8 cellular contexts compared by ENCODE assay signal in genomic region chr7:78019457-78020130, GRCh38.
DNase-seq lines count a peak whose midpoint lies in the region; ATAC-seq and TF ChIP-seq lines count a peak whose summit lies in the region.

No MANE protein-coding gene starts in this region.

- DNase-seq in AG20443 (ENCODE audit: low spot score) (peak; percentile 94), NCI-H2227 treated with DMSO at 0.1 percent for 48 hours (lab: John Stamatoyannopoulos, UW) (peak; percentile 71), choroid plexus epithelial cell (ENCODE audit: low read depth) (peak; percentile 79), left colon (peak; percentile 92 to 94)
- DNase-seq in activated CD4-positive, alpha-beta T cell treated with anti-CD3 and anti-CD28 coated beads for 24 hours (ENCODE audit: low read depth in 2 of 2), result peak; percentile 46 to 53
- peak; percentile 62 for DNase-seq in stimulated activated CD4-positive, alpha-beta T cell treated with anti-CD3 and anti-CD28 coated beads, Interleukin-1b, Interleukin-23, amount 100 ng/mL, for 48 hours

- peak overlapping the region; percentile 70 for H3K4me3 ChIP-seq in choroid plexus epithelial cell (ENCODE audit: low read depth, low read length)

- intact Hi-C loops in left colon (cut with DNase I, micrococcal nuclease), result no loop called here

- TF ChIP-seq CTCF in choroid plexus epithelial cell (conservative IDR thresholded peaks at IDR 0.05; ENCODE audit: low read depth, low read length), result peak; percentile 32

- ATAC-seq in GM19035 (IDR thresholded peaks at IDR 0.05; ENCODE audit: unreplicated experiment) (peak; percentile 83), HG03175 (IDR thresholded peaks at IDR 0.05; ENCODE audit: unreplicated experiment) (peak; percentile 79), left colon (peak; percentile 95)

Comparison
In these comparisons a context has a peak if more than half of its experiments do, and no peak if none do; other contexts are left out.
1. Peak in every context shown above with its lines: DNase-seq, ATAC-seq and H3K4me3 ChIP-seq.